Comparison of ENCODE assay signal across 1 cellular context in the genomic region with DNA sequence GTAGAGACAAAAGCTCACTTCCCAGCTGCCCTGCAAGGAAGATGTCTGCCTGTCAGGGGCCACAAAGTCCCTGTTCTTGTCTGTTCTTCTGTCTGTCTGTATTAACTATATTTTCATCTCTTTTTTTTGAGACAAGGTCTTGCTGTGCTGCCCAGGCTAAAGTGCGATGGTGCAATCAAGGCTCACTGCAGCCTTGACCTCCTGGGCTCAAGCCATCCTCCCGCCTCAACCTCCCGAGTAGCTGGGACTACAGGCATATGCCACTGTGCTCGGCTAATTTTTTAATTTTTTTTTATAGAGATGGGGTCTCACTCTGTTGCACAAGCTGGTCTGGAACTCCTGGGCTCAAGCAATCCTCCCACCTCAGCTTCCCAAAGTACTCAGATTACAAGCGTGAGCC.
TF ChIP-seq lines count a peak whose summit lies in the region.

No MANE protein-coding gene starts in this region.

TF ChIP-seq in GM23338, 12 proteins besides CTCF, POLR2A, EP300 and RAD21 (continued from another document):
- TF ChIP-seq, protein P1, sequence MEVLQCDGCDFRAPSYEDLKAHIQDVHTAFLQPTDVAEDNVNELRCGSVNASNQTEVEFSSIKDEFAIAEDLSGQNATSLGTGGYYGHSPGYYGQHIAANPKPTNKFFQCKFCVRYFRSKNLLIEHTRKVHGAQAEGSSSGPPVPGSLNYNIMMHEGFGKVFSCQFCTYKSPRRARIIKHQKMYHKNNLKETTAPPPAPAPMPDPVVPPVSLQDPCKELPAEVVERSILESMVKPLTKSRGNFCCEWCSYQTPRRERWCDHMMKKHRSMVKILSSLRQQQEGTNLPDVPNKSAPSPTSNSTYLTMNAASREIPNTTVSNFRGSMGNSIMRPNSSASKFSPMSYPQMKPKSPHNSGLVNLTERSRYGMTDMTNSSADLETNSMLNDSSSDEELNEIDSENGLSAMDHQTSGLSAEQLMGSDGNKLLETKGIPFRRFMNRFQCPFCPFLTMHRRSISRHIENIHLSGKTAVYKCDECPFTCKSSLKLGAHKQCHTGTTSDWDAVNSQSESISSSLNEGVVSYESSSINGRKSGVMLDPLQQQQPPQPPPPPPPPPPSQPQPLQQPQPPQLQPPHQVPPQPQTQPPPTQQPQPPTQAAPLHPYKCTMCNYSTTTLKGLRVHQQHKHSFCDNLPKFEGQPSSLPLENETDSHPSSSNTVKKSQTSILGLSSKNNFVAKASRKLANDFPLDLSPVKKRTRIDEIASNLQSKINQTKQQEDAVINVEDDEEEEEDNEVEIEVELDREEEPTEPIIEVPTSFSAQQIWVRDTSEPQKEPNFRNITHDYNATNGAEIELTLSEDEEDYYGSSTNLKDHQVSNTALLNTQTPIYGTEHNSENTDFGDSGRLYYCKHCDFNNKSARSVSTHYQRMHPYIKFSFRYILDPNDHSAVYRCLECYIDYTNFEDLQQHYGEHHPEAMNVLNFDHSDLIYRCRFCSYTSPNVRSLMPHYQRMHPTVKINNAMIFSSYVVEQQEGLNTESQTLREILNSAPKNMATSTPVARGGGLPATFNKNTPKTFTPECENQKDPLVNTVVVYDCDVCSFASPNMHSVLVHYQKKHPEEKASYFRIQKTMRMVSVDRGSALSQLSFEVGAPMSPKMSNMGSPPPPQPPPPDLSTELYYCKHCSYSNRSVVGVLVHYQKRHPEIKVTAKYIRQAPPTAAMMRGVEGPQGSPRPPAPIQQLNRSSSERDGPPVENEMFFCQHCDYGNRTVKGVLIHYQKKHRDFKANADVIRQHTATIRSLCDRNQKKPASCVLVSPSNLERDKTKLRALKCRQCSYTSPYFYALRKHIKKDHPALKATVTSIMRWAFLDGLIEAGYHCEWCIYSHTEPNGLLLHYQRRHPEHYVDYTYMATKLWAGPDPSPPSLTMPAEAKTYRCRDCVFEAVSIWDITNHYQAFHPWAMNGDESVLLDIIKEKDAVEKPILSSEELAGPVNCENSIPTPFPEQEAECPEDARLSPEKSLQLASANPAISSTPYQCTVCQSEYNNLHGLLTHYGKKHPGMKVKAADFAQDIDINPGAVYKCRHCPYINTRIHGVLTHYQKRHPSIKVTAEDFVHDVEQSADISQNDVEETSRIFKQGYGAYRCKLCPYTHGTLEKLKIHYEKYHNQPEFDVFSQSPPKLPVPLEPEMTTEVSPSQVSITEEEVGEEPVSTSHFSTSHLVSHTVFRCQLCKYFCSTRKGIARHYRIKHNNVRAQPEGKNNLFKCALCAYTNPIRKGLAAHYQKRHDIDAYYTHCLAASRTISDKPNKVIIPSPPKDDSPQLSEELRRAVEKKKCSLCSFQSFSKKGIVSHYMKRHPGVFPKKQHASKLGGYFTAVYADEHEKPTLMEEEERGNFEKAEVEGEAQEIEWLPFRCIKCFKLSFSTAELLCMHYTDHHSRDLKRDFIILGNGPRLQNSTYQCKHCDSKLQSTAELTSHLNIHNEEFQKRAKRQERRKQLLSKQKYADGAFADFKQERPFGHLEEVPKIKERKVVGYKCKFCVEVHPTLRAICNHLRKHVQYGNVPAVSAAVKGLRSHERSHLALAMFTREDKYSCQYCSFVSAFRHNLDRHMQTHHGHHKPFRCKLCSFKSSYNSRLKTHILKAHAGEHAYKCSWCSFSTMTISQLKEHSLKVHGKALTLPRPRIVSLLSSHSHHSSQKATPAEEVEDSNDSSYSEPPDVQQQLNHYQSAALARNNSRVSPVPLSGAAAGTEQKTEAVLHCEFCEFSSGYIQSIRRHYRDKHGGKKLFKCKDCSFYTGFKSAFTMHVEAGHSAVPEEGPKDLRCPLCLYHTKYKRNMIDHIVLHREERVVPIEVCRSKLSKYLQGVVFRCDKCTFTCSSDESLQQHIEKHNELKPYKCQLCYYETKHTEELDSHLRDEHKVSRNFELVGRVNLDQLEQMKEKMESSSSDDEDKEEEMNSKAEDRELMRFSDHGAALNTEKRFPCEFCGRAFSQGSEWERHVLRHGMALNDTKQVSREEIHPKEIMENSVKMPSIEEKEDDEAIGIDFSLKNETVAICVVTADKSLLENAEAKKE (CRISPR knock-in tag; IDR thresholded peaks at IDR 0.05) = no peak
- TF ChIP-seq STAT1 (IDR thresholded peaks at IDR 0.05; ENCODE audit: unreplicated experiment) (no peak), EZH2phosphoT487 (IDR thresholded peaks at IDR 0.05; ENCODE audit: unreplicated experiment) (no peak)
